In genomic region chr6:63582579-63583231, GRCh38 we compare ENCODE assay signal across 28 cellular contexts. TPM values are rescaled to one million over a fixed set of nuclear protein-coding genes. Genes with fewer than 3 reads are reported as not detected.
DNase-seq lines count a peak whose midpoint lies in the region; ATAC-seq and TF ChIP-seq lines count a peak whose summit lies in the region.
"Had no signal": no experiment of that assay in that cellular context is flagged by ENCODE, and none has a peak within 500 bp of the region (broad histone marks: within the 10 kb centered on the region; RNA-seq: fewer than 3 reads in every experiment).

No MANE protein-coding gene starts in this region.

- ATAC-seq in RWPE2 (ENCODE audit: low read depth) (peak; percentile 26; the same call in 2 of the 3 replicates), left colon (peak; percentile 13), psoas muscle (peak; percentile 31 to 43 (median 41))
- ATAC-seq: activated T-cell treated with anti-CD3 and anti-CD28 coated beads, Interleukin-2, amount 50 U/mL, for 4 hours; body of pancreas; stimulated activated naive B cell treated with anti-CD40 and anti-IgM and Interleukin-4, amounts not matched to agents 10 μg/mL and 1 μg/mL and 100 μg/mL, for 72 hours; upper lobe of right lung had no signal

- no peaks in the 10 kb centered on the region for H3K4me1 Mint-ChIP-seq in activated naive CD8-positive, alpha-beta T cell treated with anti-CD3 and anti-CD28 coated beads for 36 hours
- H3K4me1 Mint-ChIP-seq: H9; nephron; stimulated activated naive B cell treated with anti-CD40 and anti-IgM and Interleukin-4, amounts not matched to agents 10 μg/mL and 1 μg/mL and 100 μg/mL, for 72 hours had no signal

- no peaks in the 10 kb centered on the region for H3K9me3 Mint-ChIP-seq in activated naive CD8-positive, alpha-beta T cell treated with anti-CD3 and anti-CD28 coated beads for 36 hours
- H3K9me3 Mint-ChIP-seq: activated CD4-positive, alpha-beta T cell treated with anti-CD3 and anti-CD28 coated beads, Interleukin-2, amount 10 ng/mL, durations not matched to agents 24 days and 14 days; activated T-cell treated with anti-CD3 and anti-CD28 coated beads, Interleukin-2, amount 50 U/mL, for 4 hours; CD4-positive, CD25-positive, alpha-beta regulatory T cell; H9; IgD-negative memory B cell; nephron; stimulated activated naive B cell treated with anti-CD40 and anti-IgM and Interleukin-4, amounts not matched to agents 10 μg/mL and 1 μg/mL and 100 μg/mL, for 72 hours had no signal

- H3K4me3 ChIP-seq in RWPE2 (ENCODE audit: severe bottlenecking) (no peak overlapping the region), psoas muscle (no peak overlapping the region)
- H3K4me3 ChIP-seq: adrenal gland, body of pancreas, mucosa of descending colon, sigmoid colon, upper lobe of right lung had no signal

- H3K27me3 Mint-ChIP-seq in activated naive CD8-positive, alpha-beta T cell treated with anti-CD3 and anti-CD28 coated beads for 36 hours: peaks cover 4% of the 10 kb centered on the region
- H3K27me3 Mint-ChIP-seq: CD4-positive, CD25-positive, alpha-beta regulatory T cell; IgD-negative memory B cell; stimulated activated naive B cell treated with anti-CD40 and anti-IgM and Interleukin-4, amounts not matched to agents 10 μg/mL and 1 μg/mL and 100 μg/mL, for 72 hours had no signal

- TF ChIP-seq CTCF in RWPE2 (IDR thresholded peaks at IDR 0.05; ENCODE audit: poor library complexity, severe bottlenecking): no peak
- TF ChIP-seq CTCF in psoas muscle (IDR thresholded peaks at IDR 0.05): no peak

- peak; percentile 20 for TF ChIP-seq POLR2A in GM19193 (IDR thresholded peaks at IDR 0.05; ENCODE audit: extremely low read depth, insufficient read depth, insufficient read length)

- peaks cover 21% of the 10 kb centered on the region for H3K36me3 Mint-ChIP-seq in activated naive CD8-positive, alpha-beta T cell treated with anti-CD3 and anti-CD28 coated beads for 36 hours

- no peak overlapping the region for H3K4me3 Mint-ChIP-seq in activated naive CD8-positive, alpha-beta T cell treated with anti-CD3 and anti-CD28 coated beads for 36 hours
- H3K4me3 Mint-ChIP-seq: activated CD4-positive, alpha-beta T cell treated with anti-CD3 and anti-CD28 coated beads, Interleukin-2, amount 10 ng/mL, durations not matched to agents 24 days and 14 days; activated T-cell treated with anti-CD3 and anti-CD28 coated beads, Interleukin-2, amount 50 U/mL, for 4 hours; H9; IgD-negative memory B cell; nephron; stimulated activated naive B cell treated with anti-CD40 and anti-IgM and Interleukin-4, amounts not matched to agents 10 μg/mL and 1 μg/mL and 100 μg/mL, for 72 hours had no signal

- peaks cover 52% of the 10 kb centered on the region for H3K36me3 ChIP-seq in RWPE2 (ENCODE audit: low read depth)
- peaks cover 6 to 53% of the 10 kb centered on the region in 2 donors for H3K36me3 ChIP-seq in psoas muscle (ENCODE audit: insufficient read depth in 1 of 2, low read depth in 1 of 2)

- no peaks in the 10 kb centered on the region for H3K9me3 ChIP-seq in RWPE2 (ENCODE audit: severe bottlenecking)
- no peaks in the 10 kb centered on the region for H3K9me3 ChIP-seq in psoas muscle
- H3K9me3 ChIP-seq: adrenal gland, body of pancreas, mucosa of descending colon, sigmoid colon, upper lobe of right lung had no signal

- no peak overlapping the region for H3K27ac Mint-ChIP-seq in activated naive CD8-positive, alpha-beta T cell treated with anti-CD3 and anti-CD28 coated beads for 36 hours
- H3K27ac Mint-ChIP-seq: activated CD4-positive, alpha-beta T cell treated with anti-CD3 and anti-CD28 coated beads, Interleukin-2, amount 10 ng/mL, durations not matched to agents 24 days and 14 days; nephron; stimulated activated naive B cell treated with anti-CD40 and anti-IgM and Interleukin-4, amounts not matched to agents 10 μg/mL and 1 μg/mL and 100 μg/mL, for 72 hours had no signal

- intact Hi-C loops in left colon (cut with DNase I, micrococcal nuclease): no loop called here
- intact Hi-C loops in psoas muscle (cut with DNase I): no loop called here

- H3K4me1 ChIP-seq in RWPE2 (ENCODE audit: insufficient read depth, poor library complexity, severe bottlenecking) (no peaks in the 10 kb centered on the region), psoas muscle (peaks cover 6% of the 10 kb centered on the region)
- H3K4me1 ChIP-seq: adrenal gland, sigmoid colon, upper lobe of right lung had no signal

- DNase-seq in RWPE2 (ENCODE audit: low spot score) (no peak), left colon (no peak), psoas muscle (no peak), NCI-H2107 (lab: John Stamatoyannopoulos, UW) (no peak), SKM-1 treated with dmso at 0.1 percent for 144 hours (lab: John Stamatoyannopoulos, UW; ENCODE audit: unreplicated experiment) (no peak)
- no peak for DNase-seq in activated naive CD8-positive, alpha-beta T cell treated with anti-CD3 and anti-CD28 coated beads for 36 hours
- DNase-seq: activated CD4-positive, alpha-beta T cell treated with anti-CD3 and anti-CD28 coated beads, Interleukin-2, amount 10 ng/mL, durations not matched to agents 24 days and 14 days; activated T-cell treated with anti-CD3 and anti-CD28 coated beads, Interleukin-2, amount 50 U/mL, for 4 hours; adrenal gland; body of pancreas; CD4-positive, CD25-positive, alpha-beta regulatory T cell; dermis blood vessel endothelial cell; EL; H9; hypothalamus; mucosa of descending colon; NCI-H1105; NCI-H187 treated with DMSO at 0.1 percent for 48 hours; NCI-H226; RPMI8226; sigmoid colon; stimulated activated naive B cell treated with anti-CD40 and anti-IgM and Interleukin-4, amounts not matched to agents 10 μg/mL and 1 μg/mL and 100 μg/mL, for 72 hours; T-helper 9 cell; upper lobe of right lung; WERI-Rb-1 had no signal

- no peak overlapping the region for H3K27ac ChIP-seq in RWPE2 (ENCODE audit: poor library complexity, severe bottlenecking)
- H3K27ac ChIP-seq in psoas muscle: no peak overlapping the region
- H3K27ac ChIP-seq: adrenal gland, body of pancreas, sigmoid colon, upper lobe of right lung, WERI-Rb-1 had no signal

- H3K27me3 ChIP-seq in RWPE2 (ENCODE audit: insufficient read depth, poor library complexity, severe bottlenecking) (no peaks in the 10 kb centered on the region), psoas muscle (ENCODE audit: insufficient read depth in 3 of 3, low read length in 2 of 3) (no peaks in the 10 kb centered on the region)
- H3K27me3 ChIP-seq: adrenal gland, body of pancreas, sigmoid colon, upper lobe of right lung had no signal

- 89 to 97% (median 91%) methylated on average over 4 of the region's 4 CpGs for WGBS in psoas muscle, 3 donors

RNA-seq across cellular contexts. Expression of gene PTP4A1, which starts 10.4 kb away (rescaled TPM):
- total RNA-seq in left colon (100 to 1,000 TPM; 155 to 190 TPM), psoas muscle (100 to 1,000 TPM; 153 to 202 (median 184) TPM)
- polyA plus RNA-seq in psoas muscle: 100 to 1,000 TPM; 113 to 159 (median 151) TPM
- 10 to 100 TPM; 79.6 to 82.0 TPM for total RNA-seq in activated naive CD8-positive, alpha-beta T cell treated with anti-CD3 and anti-CD28 coated beads for 36 hours

RNA-seq across cellular contexts. Expression of gene PHF3, which starts 52.9 kb away (rescaled TPM):
- 10 to 100 TPM; 51.1 to 64.0 TPM for total RNA-seq in left colon
- 10 to 100 TPM; 24.0 to 38.6 (median 36.6) TPM for total RNA-seq in psoas muscle
- 10 to 100 TPM in 2 of 3 donors, 1 to 10 TPM in 1; 4.9 to 19.1 (median 10.8) TPM for polyA plus RNA-seq in psoas muscle
- total RNA-seq in activated naive CD8-positive, alpha-beta T cell treated with anti-CD3 and anti-CD28 coated beads for 36 hours: 10 to 100 TPM; 46.2 to 48.5 TPM
